9 cellular contexts compared by ENCODE assay signal in genomic region chr13:40985596-40986327, GRCh38. TPM values are rescaled to one million over a fixed set of nuclear protein-coding genes. Genes with fewer than 3 reads are reported as not detected.
DNase-seq lines count a peak whose midpoint lies in the region; ATAC-seq and TF ChIP-seq lines count a peak whose summit lies in the region.
"Had no signal": no experiment of that assay in that cellular context is flagged by ENCODE, and none has a peak within 500 bp of the region (broad histone marks: within the 10 kb centered on the region; RNA-seq: fewer than 3 reads in every experiment).

No MANE protein-coding gene starts in this region.

- peak overlapping the region; percentile 90 for H3K4me3 Mint-ChIP-seq in natural killer cell treated with Interleukin-12 subunit alpha and Interleukin-12 subunit beta and Interleukin-15 and Interleukin-18, amount 100 ng/mL, for 72 hours

- H3K27me3 ChIP-seq in KMS-11 (ENCODE audit: insufficient read depth, low read depth) (no peaks in the 10 kb centered on the region), colonic mucosa (no peaks in the 10 kb centered on the region)
- H3K27me3 ChIP-seq: ovary had no signal

- H3K36me3 ChIP-seq in KMS-11 (ENCODE audit: insufficient read depth): no peaks in the 10 kb centered on the region
- no peaks in the 10 kb centered on the region for H3K36me3 ChIP-seq in colonic mucosa
- H3K36me3 ChIP-seq: ovary had no signal

- H3K36me3 Mint-ChIP-seq in natural killer cell treated with Interleukin-12 subunit alpha and Interleukin-12 subunit beta and Interleukin-15 and Interleukin-18, amount 100 ng/mL, for 72 hours: peaks cover 13% of the 10 kb centered on the region

- no peaks in the 10 kb centered on the region for H3K27me3 Mint-ChIP-seq in natural killer cell treated with Interleukin-12 subunit alpha and Interleukin-12 subunit beta and Interleukin-15 and Interleukin-18, amount 100 ng/mL, for 72 hours

- DNase-seq in colonic mucosa (no peak), NCI-H2029 treated with DMSO at 0.1 percent for 48 hours (lab: John Stamatoyannopoulos, UW) (no peak), NCI-H510A (lab: John Stamatoyannopoulos, UW) (no peak), UCSD-AML1 (lab: John Stamatoyannopoulos, UW; ENCODE audit: unreplicated experiment) (no peak), DMS114 treated with DMSO at 0.1 percent for 48 hours (lab: John Stamatoyannopoulos, UW; ENCODE audit: unreplicated experiment) (no peak)
- no peak for DNase-seq in natural killer cell treated with Interleukin-12 subunit alpha and Interleukin-12 subunit beta and Interleukin-15 and Interleukin-18, amount 100 ng/mL, for 72 hours (ENCODE audit: low spot score)
- DNase-seq: ovary had no signal

- peak in 1 of 2 donors; percentile 22 for ATAC-seq in natural killer cell treated with Interleukin-12 subunit alpha and Interleukin-12 subunit beta and Interleukin-15 and Interleukin-18, amount 100 ng/mL, for 72 hours

- H3K4me1 Mint-ChIP-seq in natural killer cell treated with Interleukin-12 subunit alpha and Interleukin-12 subunit beta and Interleukin-15 and Interleukin-18, amount 100 ng/mL, for 72 hours (ENCODE audit: low read depth in 2 of 2): peaks cover 43 to 58% of the 10 kb centered on the region in 2 donors

- H3K4me1 ChIP-seq in KMS-11 (ENCODE audit: low read depth, poor library complexity, severe bottlenecking): peaks cover 79% of the 10 kb centered on the region
- H3K4me1 ChIP-seq in colonic mucosa: peaks cover 16% of the 10 kb centered on the region

- H3K27ac ChIP-seq in 22Rv1: peak overlapping the region; percentile 60
- H3K27ac ChIP-seq in KMS-11: peak overlapping the region; percentile 98
- peak overlapping the region; percentile 70 for H3K27ac ChIP-seq in colonic mucosa

- peaks cover 99% of the 10 kb centered on the region for H3K79me2 ChIP-seq in KMS-11 (ENCODE audit: insufficient read depth, low read depth)

- peak overlapping the region; percentile 81 for H3K4me2 ChIP-seq in KMS-11

- H2AFZ ChIP-seq in KMS-11 (ENCODE audit: low read depth): no peak overlapping the region

- intact Hi-C loops in colonic mucosa (cut with DNase I): no loop called here

- no peaks in the 10 kb centered on the region for H3K9me3 Mint-ChIP-seq in natural killer cell treated with Interleukin-12 subunit alpha and Interleukin-12 subunit beta and Interleukin-15 and Interleukin-18, amount 100 ng/mL, for 72 hours

- H3K4me3 ChIP-seq in KMS-11 (IDR thresholded peaks at IDR 0.05; ENCODE audit: insufficient read depth, low read depth, low read length) (no peak overlapping the region), colonic mucosa (no peak overlapping the region)

- H3K9me3 ChIP-seq in colonic mucosa: no peaks in the 10 kb centered on the region
- H3K9me3 ChIP-seq: ovary had no signal

- no peaks in the 10 kb centered on the region for H4K20me1 ChIP-seq in KMS-11 (ENCODE audit: insufficient read depth)

- peak overlapping the region; percentile 96 for H3K9ac ChIP-seq in KMS-11
- peak overlapping the region in 1 of 2 donors; percentile 75 for H3K9ac ChIP-seq in colonic mucosa (ENCODE audit: low read depth in 2 of 2, low read length in 2 of 2)

- TF ChIP-seq CTCF in 22Rv1 (IDR thresholded peaks at IDR 0.05) (no peak), KMS-11 (conservative IDR thresholded peaks at IDR 0.05; ENCODE audit: low read depth, low read length) (no peak), colonic mucosa (IDR thresholded peaks at IDR 0.05) (no peak)

- peak overlapping the region; percentile 95 to 100 for H3K27ac Mint-ChIP-seq in natural killer cell treated with Interleukin-12 subunit alpha and Interleukin-12 subunit beta and Interleukin-15 and Interleukin-18, amount 100 ng/mL, for 72 hours

RNA-seq across cellular contexts. Expression of gene ELF1, which starts 33.4 kb away (rescaled TPM):
- 100 to 1,000 TPM in 1 of 2 donors, 10 to 100 TPM in 1; 72.2 to 120 TPM for total RNA-seq in colonic mucosa
- total RNA-seq in natural killer cell treated with Interleukin-12 subunit alpha and Interleukin-12 subunit beta and Interleukin-15 and Interleukin-18, amount 100 ng/mL, for 72 hours: 10 to 100 TPM; 61.8 to 86.1 TPM
